In the genomic region with DNA sequence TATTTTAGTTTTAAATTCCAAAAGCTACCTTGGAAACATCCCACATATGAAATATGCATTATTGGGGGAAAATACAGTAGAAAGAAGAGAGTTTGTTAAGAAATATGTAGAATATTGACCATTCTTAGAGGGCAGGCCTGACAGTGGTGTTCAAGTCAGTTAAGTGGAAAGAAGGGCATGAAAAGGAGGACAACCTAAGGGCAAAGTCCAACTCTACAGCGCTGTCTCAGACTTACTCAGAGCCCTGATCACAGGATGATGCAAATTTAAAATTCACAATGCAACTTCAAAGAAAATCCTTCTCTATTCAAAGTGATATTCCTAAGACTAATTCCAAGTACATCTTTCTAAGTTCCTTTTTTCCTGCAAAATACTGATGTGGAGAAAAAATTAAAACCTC, we compare ENCODE assay signal across 21 cellular contexts.
"Had no signal": no experiment of that assay in that cellular context is flagged by ENCODE, and none has a peak within 500 bp of the region (broad histone marks: within the 10 kb centered on the region; RNA-seq: fewer than 3 reads in every experiment).

No MANE protein-coding gene starts in this region.

- H3K27ac Mint-ChIP-seq: activated naive CD8-positive, alpha-beta T cell; activated T-helper 17 cell treated with anti-CD3 and anti-CD28 coated beads, Interleukin-2, amount 50 U/mL, for 72 hours; nephron had no signal

- H3K4me1 ChIP-seq: esophagus muscularis mucosa, prostate gland, right atrium auricular region, upper lobe of left lung had no signal

- H3K27me3 Mint-ChIP-seq: activated naive CD8-positive, alpha-beta T cell; activated T-helper 17 cell treated with anti-CD3 and anti-CD28 coated beads, Interleukin-2, amount 50 U/mL, for 72 hours had no signal

- H3K9me3 ChIP-seq: esophagus muscularis mucosa, neutrophil, ovary, prostate gland, right atrium auricular region, upper lobe of left lung had no signal

- H3K27ac ChIP-seq: esophagus muscularis mucosa, neutrophil, ovary, prostate gland, right atrium auricular region, upper lobe of left lung had no signal

- H3K9me3 Mint-ChIP-seq: activated T-helper 17 cell treated with anti-CD3 and anti-CD28 coated beads, Interleukin-2, amount 50 U/mL, for 72 hours; nephron had no signal

- DNase-seq: activated T-cell treated with anti-CD3 and anti-CD28 coated beads, Interleukin-2, amount 50 U/mL, for 1 hour; central memory CD4-positive, alpha-beta T cell; dermis blood vessel endothelial cell; effector CD8-positive, alpha-beta T cell; hypothalamus; left cardiac atrium; ovary; stimulated activated CD4-positive, alpha-beta T cell treated with anti-CD3 and anti-CD28 coated beads, Interleukin-4, amount 100 ng/mL, for 24 hours; stimulated activated naive CD4-positive, alpha-beta T cell treated with Interleukin-2 at 50 U/mL for 16 hours; upper lobe of left lung had no signal

- FAIRE-seq: astrocyte, frontal cortex, islet of Langerhans, TTC549 had no signal

- H3K27me3 ChIP-seq: esophagus muscularis mucosa, neutrophil, ovary, right atrium auricular region, upper lobe of left lung had no signal

- H3K36me3 ChIP-seq: esophagus muscularis mucosa, neutrophil, ovary, prostate gland, right atrium auricular region, upper lobe of left lung had no signal

- H3K4me3 ChIP-seq: esophagus muscularis mucosa, ovary, prostate gland, right atrium auricular region, upper lobe of left lung had no signal

- H3K36me3 Mint-ChIP-seq: activated naive CD8-positive, alpha-beta T cell had no signal

- H3K4me3 Mint-ChIP-seq: activated naive CD8-positive, alpha-beta T cell; activated T-helper 17 cell treated with anti-CD3 and anti-CD28 coated beads, Interleukin-2, amount 50 U/mL, for 72 hours; nephron had no signal

- H3K4me1 Mint-ChIP-seq: activated T-helper 17 cell treated with anti-CD3 and anti-CD28 coated beads, Interleukin-2, amount 50 U/mL, for 72 hours had no signal

- ATAC-seq: activated T-helper 17 cell treated with anti-CD3 and anti-CD28 coated beads, Interleukin-2, amount 50 U/mL, for 72 hours; left cardiac atrium had no signal
